In genomic region chr1:58699011-58699762, GRCh38 we compare ENCODE assay signal across 8 cellular contexts. TPM values are rescaled to one million over a fixed set of nuclear protein-coding genes. Genes with fewer than 3 reads are reported as not detected.
DNase-seq lines count a peak whose midpoint lies in the region; ATAC-seq and TF ChIP-seq lines count a peak whose summit lies in the region.

No MANE protein-coding gene starts in this region.

- CTCF ChIA-PET in CD4-positive, alpha-beta memory T cell (lab: Charles Lee; ENCODE audit: partially characterized antibody): interaction anchor here (1.0 to 2.3 kb wide), 3 partner anchors 8 to 20 kb away, joined by 3 to 10 read pairs (median 3); no protein-coding TSS in a partner anchor

- H3K36me3 Mint-ChIP-seq in CD4-positive, alpha-beta memory T cell: peaks cover 8 to 19% of the 10 kb centered on the region in 2 donors

- H2AFZ ChIP-seq in Karpas-422 (ENCODE audit: low read length): peak overlapping the region; percentile 86

- H3K79me2 ChIP-seq in Karpas-422 (ENCODE audit: low read length): peaks cover 50% of the 10 kb centered on the region

- H3K9ac ChIP-seq in Karpas-422 (ENCODE audit: low read length): peak overlapping the region; percentile 90

- H3K9me2 ChIP-seq in Karpas-422 (replicated peaks; ENCODE audit: insufficient read depth, low read length): no peaks in the 10 kb centered on the region

- intact Hi-C loops in CD4-positive, alpha-beta memory T cell (cut with micrococcal nuclease): no loop called here
- intact Hi-C loops in right lobe of liver (cut with DNase I): no loop called here

- peak overlapping the region; percentile 97 to 100 (median 98) for H3K4me3 Mint-ChIP-seq in CD4-positive, alpha-beta memory T cell

- peak overlapping the region; percentile 95 for H3K27ac ChIP-seq in CD4-positive, alpha-beta memory T cell (ENCODE audit: low read depth, low read length)
- H3K27ac ChIP-seq in Karpas-422 (ENCODE audit: low read length) (peak overlapping the region; percentile 4; the same call in 1 of the 2 replicates), right lobe of liver (peak overlapping the region; percentile 68 to 83 (median 74)), upper lobe of left lung (peak overlapping the region; percentile 87 to 90 (median 88))

- no peaks in the 10 kb centered on the region for H3K9me3 ChIP-seq in CD4-positive, alpha-beta memory T cell (ENCODE audit: control insufficient read depth in 1 of 2, low read length in 2 of 2)
- no peaks in the 10 kb centered on the region for H3K9me3 ChIP-seq in Karpas-422 (ENCODE audit: low read length)
- H3K9me3 ChIP-seq in right lobe of liver: no peaks in the 10 kb centered on the region
- no peaks in the 10 kb centered on the region for H3K9me3 ChIP-seq in upper lobe of left lung

- TF ChIP-seq POLR2A in right lobe of liver (IDR thresholded peaks at IDR 0.05) (no peak), upper lobe of left lung (IDR thresholded peaks at IDR 0.05) (no peak)

- peak overlapping the region; percentile 82 for H3K4me2 ChIP-seq in Karpas-422 (ENCODE audit: low read depth, low read length, poor library complexity, severe bottlenecking)

- H3K27me3 Mint-ChIP-seq in CD4-positive, alpha-beta memory T cell: no peaks in the 10 kb centered on the region

- no peak for TF ChIP-seq CTCF in cardiac fibroblast (IDR thresholded peaks at IDR 0.05; ENCODE audit: low read depth, low read length)
- TF ChIP-seq CTCF in right lobe of liver (IDR thresholded peaks at IDR 0.05): no peak
- TF ChIP-seq CTCF in upper lobe of left lung (IDR thresholded peaks at IDR 0.05): no peak

- H3K27me3 ChIP-seq in CD4-positive, alpha-beta memory T cell (ENCODE audit: insufficient read depth, low read length): no peaks in the 10 kb centered on the region
- no peaks in the 10 kb centered on the region for H3K27me3 ChIP-seq in Karpas-422 (ENCODE audit: low read length)
- H3K27me3 ChIP-seq in right lobe of liver: no peaks in the 10 kb centered on the region
- no peaks in the 10 kb centered on the region for H3K27me3 ChIP-seq in upper lobe of left lung

- no peaks in the 10 kb centered on the region for H3K9me3 Mint-ChIP-seq in CD4-positive, alpha-beta memory T cell

- POLR2A ChIA-PET in CD4-positive, alpha-beta memory T cell (lab: Charles Lee; ENCODE audit: partially characterized antibody): interaction anchor here (0.9 to 2.3 kb wide), 6 partner anchors 11 to 1000 kb away, joined by 3 to 10 read pairs (median 6); partner anchors contain the start of gene JUN

- no peak for DNase-seq in CD4-positive, alpha-beta memory T cell
- DNase-seq in Karpas-422 (no peak), cardiac fibroblast (ENCODE audit: low read depth in 2 of 2) (peak; percentile 21 to 39), right lobe of liver (no peak), upper lobe of left lung (no peak), NCI-H774 (lab: John Stamatoyannopoulos, UW) (no peak)
- no peak for DNase-seq in stimulated activated naive CD4-positive, alpha-beta T cell (lab: John Stamatoyannopoulos, UW)

- peaks cover 28% of the 10 kb centered on the region for H3K4me1 ChIP-seq in CD4-positive, alpha-beta memory T cell (ENCODE audit: insufficient read depth, low read length)
- peaks cover 8% of the 10 kb centered on the region for H3K4me1 ChIP-seq in Karpas-422 (ENCODE audit: low read length)
- peaks cover 0 to 21% (median 2%) of the 10 kb centered on the region in 4 donors for H3K4me1 ChIP-seq in right lobe of liver
- H3K4me1 ChIP-seq in upper lobe of left lung: peaks cover 11 to 25% (median 15%) of the 10 kb centered on the region in 4 donors

- WGBS in right lobe of liver (ENCODE audit: insufficient coverage, low coverage, low lambda C conversion rate, missing lambda C conversion rate): 2% methylated on average over 16 of the region's 16 CpGs
- 1% methylated on average over 16 of the region's 16 CpGs for WGBS in upper lobe of left lung, 2 donors

- TF ChIP-seq EP300 in upper lobe of left lung (IDR thresholded peaks at IDR 0.05): no peak

- peaks cover 15 to 28% (median 18%) of the 10 kb centered on the region in 4 donors for H3K4me1 Mint-ChIP-seq in CD4-positive, alpha-beta memory T cell

- H4K20me1 ChIP-seq in Karpas-422 (ENCODE audit: insufficient read depth, low read depth, low read length): no peaks in the 10 kb centered on the region

- H3K36me3 ChIP-seq in CD4-positive, alpha-beta memory T cell (ENCODE audit: insufficient read depth, low read length): peaks cover 1% of the 10 kb centered on the region
- H3K36me3 ChIP-seq in Karpas-422 (ENCODE audit: insufficient read depth, low read length) (peaks cover 6% of the 10 kb centered on the region; the same call in 1 of the 2 replicates), right lobe of liver (peaks cover 0 to 8% (median 4%) of the 10 kb centered on the region in 4 donors), upper lobe of left lung (peaks cover 7 to 12% (median 9%) of the 10 kb centered on the region in 4 donors)

- ATAC-seq in GM19455 (IDR thresholded peaks at IDR 0.05; ENCODE audit: unreplicated experiment) (peak; percentile 7), right lobe of liver (peak; percentile 33 to 42 (median 34)), upper lobe of left lung (ENCODE audit: low FRiP score in 2 of 2) (peak; percentile 9 to 36)

- peak overlapping the region; percentile 92 to 100 (median 99) for H3K27ac Mint-ChIP-seq in CD4-positive, alpha-beta memory T cell

- peak overlapping the region; percentile 85 to 89 for H3K4me3 ChIP-seq in CD4-positive, alpha-beta memory T cell (ENCODE audit: low read length in 2 of 2)
- H3K4me3 ChIP-seq in Karpas-422 (ENCODE audit: low read length) (peak overlapping the region; percentile 91), cardiac fibroblast (replicated peaks in 1 of 2; ENCODE audit: low read depth in 2 of 2, low read length in 2 of 2) (peak overlapping the region; percentile 90 to 95), right lobe of liver (peak overlapping the region; percentile 84 to 94 (median 88)), upper lobe of left lung (peak overlapping the region; percentile 64 to 98 (median 84))

RNA-seq across cellular contexts. Expression of gene MYSM1, which starts 0.7 kb away (rescaled TPM):
- total RNA-seq in CD4-positive, alpha-beta memory T cell: 10 to 100 TPM; 56.1 to 66.6 TPM
- 1 to 10 TPM; 8.9 to 9.3 TPM for polyA plus RNA-seq in CD4-positive, alpha-beta memory T cell
- total RNA-seq in Karpas-422 (2014; rRNA removed; shearing (Covaris generic); ENCODE audit: low replicate concordance): 16.8 and 26.3 TPM in 2 replicates
- total RNA-seq in right lobe of liver (10 to 100 TPM; 10.2 to 16.3 (median 11.6) TPM), upper lobe of left lung (10 to 100 TPM; 20.5 to 79.0 (median 27.6) TPM)

Comparison
In these comparisons a context has a peak if more than half of its experiments do, and no peak if none do; other contexts are left out.
1. DNase-seq: peak in cardiac fibroblast (2 of 2); none in CD4-positive, alpha-beta memory T cell (0 of 5), Karpas-422 (single experiment), right lobe of liver (0 of 3), upper lobe of left lung (0 of 2), stimulated activated naive CD4-positive, alpha-beta T cell (0 of 6) and NCI-H774 (single experiment).
2. H3K27ac ChIP-seq: peak in every context shown above with its lines; median percentile 95 in CD4-positive, alpha-beta memory T cell; 88 in upper lobe of left lung; 74 in right lobe of liver; 4 in Karpas-422.
3. Peak in every context shown above with its lines, with median percentiles within 50 percentile points of each other: H3K4me3 ChIP-seq and ATAC-seq.